Comparison of ENCODE assay signal across 1 cellular context in the genomic region with DNA sequence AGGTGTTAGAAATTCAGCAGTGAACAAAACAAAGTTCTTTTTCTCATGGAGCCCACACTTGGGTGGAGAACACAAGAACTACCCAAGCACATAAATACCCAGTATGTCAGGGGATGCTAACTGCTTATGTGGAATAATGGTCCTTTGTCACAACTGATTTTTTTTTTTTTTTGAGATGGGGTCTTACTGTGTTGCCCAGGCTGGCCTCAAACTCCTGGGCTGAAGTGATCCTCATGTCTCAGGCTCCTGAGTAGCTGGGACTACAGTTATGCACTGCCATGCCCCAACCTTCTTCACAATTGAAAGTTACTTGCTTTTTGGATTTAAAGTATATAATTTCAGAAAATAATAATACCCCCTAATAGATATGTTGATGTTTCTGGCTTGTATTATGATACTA.
TF ChIP-seq lines count a peak whose summit lies in the region.

No MANE protein-coding gene starts in this region.

TF ChIP-seq in K562, 482 proteins besides CTCF, POLR2A, EP300 and RAD21 (continued from another document):
- TF ChIP-seq KAT2B (IDR thresholded peaks at IDR 0.05; ENCODE audit: low read depth, low read length) (no peak), ZNF121 (CRISPR knock-in tag; conservative IDR thresholded peaks at IDR 0.05) (peak; percentile 46)
